ENCODE assay signal across 8 cellular contexts in genomic region chr1:19468397-19468956, GRCh38. TPM values are rescaled to one million over a fixed set of nuclear protein-coding genes. Genes with fewer than 3 reads are reported as not detected.
DNase-seq lines count a peak whose midpoint lies in the region; ATAC-seq and TF ChIP-seq lines count a peak whose summit lies in the region.

No MANE protein-coding gene starts in this region.

- no peaks in the 10 kb centered on the region for H3K27me3 ChIP-seq in fibroblast of lung (ENCODE audit: control insufficient read depth, insufficient read depth, low read length)

- DNase-seq in HuH-7 (ENCODE audit: low spot score), result peak; percentile 37
- peak; percentile 49 to 51 for DNase-seq in activated CD8-positive, alpha-beta memory T cell treated with anti-CD3 and anti-CD28 coated beads for 1 hour (ENCODE audit: extremely low read depth in 1 of 2, low read depth in 1 of 2)
- no peak for DNase-seq in fibroblast of lung (ENCODE audit: low read depth in 2 of 2)
- no peak for DNase-seq in NCI-H1417 treated with DMSO at 0.1 percent for 48 hours (lab: John Stamatoyannopoulos, UW)
- no peak for DNase-seq in hepatic stellate cell (ENCODE audit: low spot score)

- no peak for TF ChIP-seq CTCF in fibroblast of lung (conservative IDR thresholded peaks at IDR 0.05 in 1 of 2, IDR thresholded peaks at IDR 0.05 in 1 of 2; ENCODE audit: low read depth in 1 of 2, low read length in 2 of 2)

- H3K9ac ChIP-seq in fibroblast of lung (ENCODE audit: insufficient read depth, low read length), result no peak overlapping the region

- H2AFZ ChIP-seq in fibroblast of lung (ENCODE audit: low read length), result no peak overlapping the region

- peaks cover 9% of the 10 kb centered on the region for H4K20me1 ChIP-seq in fibroblast of lung (ENCODE audit: control insufficient read depth, extremely low read depth, insufficient read depth, low read length)

- no peaks in the 10 kb centered on the region for H3K9me3 ChIP-seq in fibroblast of lung (ENCODE audit: control insufficient read depth, insufficient read depth, low read depth, low read length)

- H3K36me3 ChIP-seq in fibroblast of lung (ENCODE audit: control insufficient read depth, insufficient read depth, low read length), result peaks cover 5% of the 10 kb centered on the region

- peaks cover 90% of the 10 kb centered on the region for H3K79me2 ChIP-seq in fibroblast of lung (ENCODE audit: control insufficient read depth, insufficient read depth, low read length)

- H3K4me3 ChIP-seq in fibroblast of lung (replicated peaks in 1 of 4; ENCODE audit: control extremely low read depth in 1 of 4, insufficient read depth in 1 of 4, low read depth in 3 of 4, low read length in 4 of 4), result no peak overlapping the region
- no peak overlapping the region for H3K4me3 ChIP-seq in skin epidermis

- peak; percentile 66 for ATAC-seq in GM19372 (IDR thresholded peaks at IDR 0.05; ENCODE audit: low read depth, unreplicated experiment)
- no peak for ATAC-seq in GM21360 (IDR thresholded peaks at IDR 0.05; ENCODE audit: unreplicated experiment)

- peaks cover 20% of the 10 kb centered on the region for H3K4me1 ChIP-seq in fibroblast of lung (ENCODE audit: control insufficient read depth, extremely low read depth, insufficient read depth, low read length)

- H3K27ac ChIP-seq in fibroblast of lung (ENCODE audit: insufficient read depth, low read length) (no peak overlapping the region), skin epidermis (peak overlapping the region; percentile 7 to 81 (median 73))

- peak overlapping the region; percentile 40 for H3K4me2 ChIP-seq in fibroblast of lung (ENCODE audit: extremely low read depth, insufficient read depth, low read length)

RNA-seq across cellular contexts. Expression of gene CAPZB, which starts 16.9 kb away (rescaled TPM):
- 77.6 and 104 TPM in 2 replicates for total RNA-seq in fibroblast of lung
- polyA plus RNA-seq in fibroblast of lung, result 495 and 519 TPM in 2 replicates
- 514 and 539 TPM in 2 replicates for polyA plus RNA-seq in fibroblast of lung (2012)
- 153 and 154 TPM in 2 replicates for polyA minus RNA-seq in fibroblast of lung (ENCODE audit: low replicate concordance)

Comparison
In these comparisons a context has a peak if more than half of its experiments do, and no peak if none do; other contexts are left out.
1. DNase-seq: peak in HuH-7 (single experiment) and activated CD8-positive, alpha-beta memory T cell treated with anti-CD3 and anti-CD28 coated beads for 1 hour (2 of 2); none in fibroblast of lung (0 of 2), NCI-H1417 treated with DMSO at 0.1 percent for 48 hours (single experiment) and hepatic stellate cell (single experiment).